ENCODE assay signal across 18 cellular contexts in genomic region chr4:78721739-78722138, GRCh38. TPM values are rescaled to one million over a fixed set of nuclear protein-coding genes. Genes with fewer than 3 reads are reported as not detected.
DNase-seq lines count a peak whose midpoint lies in the region; ATAC-seq, FAIRE-seq and TF ChIP-seq lines count a peak whose summit lies in the region.
"Had no signal": no experiment of that assay in that cellular context is flagged by ENCODE, and none has a peak within 500 bp of the region (broad histone marks: within the 10 kb centered on the region; RNA-seq: fewer than 3 reads in every experiment).

No MANE protein-coding gene starts in this region.

- TF ChIP-seq EP300 in HepG2 (IDR thresholded peaks at IDR 0.05; ENCODE audit: low read depth in 2 of 2, low read length in 2 of 2) (no peak), HepG2 (CRISPR knock-in tag; IDR thresholded peaks at IDR 0.05; ENCODE audit: borderline replicate concordance) (no peak), suprapubic skin (IDR thresholded peaks at IDR 0.05) (no peak)

- H3K4me1 ChIP-seq in left ventricle myocardium inferior (peaks cover 27% of the 10 kb centered on the region), HepG2 (ENCODE audit: insufficient read depth, low read length) (peaks cover 16% of the 10 kb centered on the region), suprapubic skin (peaks cover 2% of the 10 kb centered on the region)
- H3K4me1 ChIP-seq: parathyroid adenoma, sigmoid colon, stomach had no signal

- no peak for FAIRE-seq in HepG2 (lab: Jason Lieb, UNC)
- FAIRE-seq: D721Med had no signal

- no TSS peak for BruUV-seq in HepG2 (replicated peaks; lab: Mats Ljungman, UMichigan)

- no peak overlapping the region for H3K9ac ChIP-seq in HepG2 (ENCODE audit: insufficient read depth, low read depth, low read length)
- H3K9ac ChIP-seq: parathyroid adenoma had no signal

- no peaks in the 10 kb centered on the region for H3K9me3 ChIP-seq in left ventricle myocardium inferior (replicated peaks)
- no peaks in the 10 kb centered on the region for H3K9me3 ChIP-seq in HepG2 (ENCODE audit: low read length)
- H3K9me3 ChIP-seq in suprapubic skin, result no peaks in the 10 kb centered on the region
- H3K9me3 ChIP-seq: esophagus squamous epithelium, sigmoid colon, stomach had no signal

- intact Hi-C loops in left ventricle myocardium inferior (cut with micrococcal nuclease), result no loop called here
- intact Hi-C loops in Right ventricle myocardium superior (cut with DNase I), result no loop called here
- intact Hi-C loops in HepG2 (cut with micrococcal nuclease; ENCODE audit: unreplicated experiment), result no loop called here

- DNase-seq in left ventricle myocardium inferior (no peak), Right ventricle myocardium superior (no peak), HepG2 (ENCODE audit: low spot score) (no peak), suprapubic skin (ENCODE audit: low spot score in 2 of 2) (no peak), NCI-H1092 treated with DMSO at 0.1 percent for 48 hours (lab: John Stamatoyannopoulos, UW) (no peak), GM19238 (ENCODE audit: insufficient read length, low spot score) (no peak), DMS79 treated with DMSO at 0.1 percent for 48 hours (lab: John Stamatoyannopoulos, UW) (no peak)
- DNase-seq: 8988T, esophagus squamous epithelium, MV-4-11, NCI-H2029 treated with DMSO at 0.1 percent for 48 hours, NCI-H510A, sigmoid colon, stomach had no signal

- in situ Hi-C loops in HepG2 (cut with HindIII; ENCODE audit: extremely low pct_ligation_motif_present, low pct_unique_long_range_greater_than_20kb), result no loop called here

- WGBS in HepG2 (ENCODE audit: low lambda C conversion rate), result 24% methylated on average over 4 of the region's 4 CpGs
- 58% methylated on average over 4 of the region's 4 CpGs for WGBS in suprapubic skin

- H3K27me3 Mint-ChIP-seq in activated naive CD8-positive, alpha-beta T cell, result no peaks in the 10 kb centered on the region

- peak overlapping the region; percentile 60 for H3K4me2 ChIP-seq in HepG2 (ENCODE audit: low read depth, low read length)

- H3K9me3 Mint-ChIP-seq in activated naive CD8-positive, alpha-beta T cell (ENCODE audit: low read depth), result no peaks in the 10 kb centered on the region

- CTCF ChIA-PET in HepG2 (lab: Yijun Ruan, JAX; ENCODE audit: low intra/inter-chr PET ratio, low total read pairs), result no interaction called here

- no peak overlapping the region for H3K27ac Mint-ChIP-seq in activated naive CD8-positive, alpha-beta T cell

- ATAC-seq in Right ventricle myocardium superior (ENCODE audit: poor library complexity), result no peak
- peak; percentile 50 for ATAC-seq in HepG2
- ATAC-seq: HCT116 had no signal

- H3K36me3 ChIP-seq in left ventricle myocardium inferior (no peaks in the 10 kb centered on the region), HepG2 (replicated peaks in 1 of 2; ENCODE audit: control insufficient read depth in 1 of 2, insufficient read depth in 2 of 2, low read length in 2 of 2) (no peaks in the 10 kb centered on the region), suprapubic skin (no peaks in the 10 kb centered on the region)
- H3K36me3 ChIP-seq: esophagus squamous epithelium, sigmoid colon, stomach had no signal

- H3K27ac ChIP-seq in left ventricle myocardium inferior (replicated peaks) (peak overlapping the region; percentile 9), HepG2 (ENCODE audit: extremely low read length, insufficient read depth, low read length) (no peak overlapping the region), suprapubic skin (peak overlapping the region; percentile 24)
- H3K27ac ChIP-seq: parathyroid adenoma, sigmoid colon, stomach had no signal

- H3K4me1 Mint-ChIP-seq in activated naive CD8-positive, alpha-beta T cell (ENCODE audit: low read depth), result peaks cover 13% of the 10 kb centered on the region

- no peaks in the 10 kb centered on the region for H3K36me3 Mint-ChIP-seq in activated naive CD8-positive, alpha-beta T cell

- H2AFZ ChIP-seq in HepG2 (ENCODE audit: low read length), result no peak overlapping the region
- H2AFZ ChIP-seq: parathyroid adenoma had no signal

- TF ChIP-seq POLR2A in HepG2 (IDR thresholded peaks at IDR 0.05; ENCODE audit: insufficient read depth in 1 of 2, low read depth in 2 of 2, low read length in 2 of 2) (no peak), suprapubic skin (IDR thresholded peaks at IDR 0.05) (no peak)

- H3K79me2 ChIP-seq in HepG2 (ENCODE audit: insufficient read depth, low read length), result no peaks in the 10 kb centered on the region
- H3K79me2 ChIP-seq: parathyroid adenoma had no signal

- TF ChIP-seq CTCF in left ventricle myocardium inferior (IDR thresholded peaks at IDR 0.05; ENCODE audit: borderline replicate concordance) (no peak), HepG2 (CRISPR knock-in tag; IDR thresholded peaks at IDR 0.05) (no peak), suprapubic skin (IDR thresholded peaks at IDR 0.05) (no peak)

- TF ChIP-seq RAD21 in HepG2 (CRISPR knock-in tag; IDR thresholded peaks at IDR 0.05), result no peak

- H4K20me1 ChIP-seq in HepG2 (ENCODE audit: insufficient read depth, low read length), result no peaks in the 10 kb centered on the region

- H3K27me3 ChIP-seq in left ventricle myocardium inferior (ENCODE audit: low read depth) (no peaks in the 10 kb centered on the region), HepG2 (ENCODE audit: control insufficient read depth in 1 of 2, insufficient read depth in 2 of 2, low read length in 2 of 2) (no peaks in the 10 kb centered on the region), suprapubic skin (no peaks in the 10 kb centered on the region)
- H3K27me3 ChIP-seq: esophagus squamous epithelium, sigmoid colon, stomach had no signal

- POLR2A ChIA-PET in HepG2 (lab: Yijun Ruan, JAX), result no interaction called here

- peak overlapping the region; percentile 66 for H3K4me3 Mint-ChIP-seq in activated naive CD8-positive, alpha-beta T cell

- H3K4me3 ChIP-seq in left ventricle myocardium inferior (no peak overlapping the region), HepG2 (replicated peaks in 1 of 3; ENCODE audit: insufficient read depth in 1 of 3, low read depth in 2 of 3, low read length in 3 of 3) (peak overlapping the region in 1 of 3 experiments; percentile 18; a peak in 1 of 6 replicates), suprapubic skin (no peak overlapping the region)
- H3K4me3 ChIP-seq: esophagus squamous epithelium, sigmoid colon, stomach had no signal

TF ChIP-seq in HepG2, 621 proteins besides CTCF, POLR2A, EP300 and RAD21 (continues in another document):
- TF ChIP-seq ZBTB49 (CRISPR knock-in tag; IDR thresholded peaks at IDR 0.05; ENCODE audit: borderline replicate concordance), result no peak

RNA-seq across cellular contexts. Expression of gene BMP2K, which starts 54.4 kb away (rescaled TPM):
- total RNA-seq in left ventricle myocardium inferior, result 16.2 TPM
- total RNA-seq in Right ventricle myocardium superior, result 25.1 TPM
- total RNA-seq in HepG2 (2016; rRNA removed; fragmentation: Illumina TruSeq; extraction: Trizol), result 15.2 and 15.4 TPM in 2 replicates
- total RNA-seq in HepG2 (2016; cell fraction: cytosol; rRNA removed; fragmentation: Illumina TruSeq; extraction: Trizol; ENCODE audit: low read depth), result 10.8 and 11.6 TPM in 2 replicates
- total RNA-seq in HepG2 (2016; cell fraction: insoluble cytoplasmic fraction; rRNA removed; fragmentation: Illumina TruSeq; extraction: Trizol), result 15.3 and 16.6 TPM in 2 replicates
- 13.6 and 14.1 TPM in 2 replicates for total RNA-seq in HepG2 (2016; cell fraction: membrane; rRNA removed; fragmentation: Illumina TruSeq; extraction: Trizol)
- total RNA-seq in HepG2 (2016; cell fraction: nucleus; rRNA removed; fragmentation: Illumina TruSeq; extraction: Trizol), result 24.2 and 28.7 TPM in 2 replicates
- polyA plus RNA-seq in HepG2 (2011; rRNA removed), result 8.4 and 8.6 TPM in 2 replicates
- 2.6 and 4.6 TPM in 2 replicates for polyA plus RNA-seq in HepG2 (2011; cell fraction: cytosol; rRNA removed)
- polyA plus RNA-seq in HepG2 (2011; cell fraction: nucleus; rRNA removed), result 8.0 and 11.5 TPM in 2 replicates
- polyA plus RNA-seq in HepG2 (2012), result 5.8 and 6.0 TPM in 2 replicates
- polyA plus RNA-seq in HepG2 (2016; cell fraction: cytosol; fragmentation: Illumina TruSeq; extraction: Trizol; ENCODE audit: low read depth), result 1.8 and 2.2 TPM in 2 replicates
- polyA plus RNA-seq in HepG2 (2016; cell fraction: insoluble cytoplasmic fraction; fragmentation: Illumina TruSeq; extraction: Trizol; ENCODE audit: low read depth), result 13.3 and 15.6 TPM in 2 replicates
- polyA plus RNA-seq in HepG2 (2016; cell fraction: membrane; fragmentation: Illumina TruSeq; extraction: Trizol; ENCODE audit: low read depth), result 5.5 and 6.9 TPM in 2 replicates
- 13.3 and 15.9 TPM in 2 replicates for polyA plus RNA-seq in HepG2 (2016; cell fraction: nucleus; fragmentation: Illumina TruSeq; extraction: Trizol; ENCODE audit: insufficient read depth, low read depth)
- polyA minus RNA-seq in HepG2 (2011; rRNA and poly(A)+ RNA removed; ENCODE audit: low replicate concordance), result 13.4 and 13.5 TPM in 2 replicates
- 6.9 and 8.5 TPM in 2 replicates for polyA minus RNA-seq in HepG2 (2011; cell fraction: cytosol; rRNA and poly(A)+ RNA removed)
- 56.5 and 68.0 TPM in 2 replicates for polyA minus RNA-seq in HepG2 (2011; cell fraction: nucleus; rRNA and poly(A)+ RNA removed)
- 10 to 100 TPM; 29.7 to 79.1 (median 34.2) TPM for total RNA-seq in suprapubic skin
